In genomic region chr14:33916663-33917565, GRCh38 we compare ENCODE assay signal across 11 cellular contexts. TPM values are rescaled to one million over a fixed set of nuclear protein-coding genes. Genes with fewer than 3 reads are reported as not detected.
A peak's percentile ranks its signal among the peaks of the same experiment; 100 is the strongest.
DNase-seq lines count a peak whose midpoint lies in the region; ATAC-seq, FAIRE-seq and TF ChIP-seq lines count a peak whose summit lies in the region.
"Had no signal": no experiment of that assay in that cellular context is flagged by ENCODE, and none has a peak within 500 bp of the region (broad histone marks: within the 10 kb centered on the region; RNA-seq: fewer than 3 reads in every experiment).

No MANE protein-coding gene starts in this region.

- H3K4me2 ChIP-seq in astrocyte (ENCODE audit: low read length) = peak overlapping the region; percentile 54
- no peak overlapping the region for H3K4me2 ChIP-seq in OCI-LY7 (ENCODE audit: low read length)

- no peaks in the 10 kb centered on the region for H3K27me3 Mint-ChIP-seq in astrocyte (ENCODE audit: low read depth, unreplicated experiment)
- no peaks in the 10 kb centered on the region for H3K27me3 Mint-ChIP-seq in activated naive CD8-positive, alpha-beta T cell treated with anti-CD3 and anti-CD28 coated beads for 36 hours

- H3K27me3 ChIP-seq in astrocyte (ENCODE audit: insufficient read depth, low read length) (peaks cover 6% of the 10 kb centered on the region), left ventricle myocardium inferior (ENCODE audit: low read depth) (no peaks in the 10 kb centered on the region), spleen (replicated peaks in 1 of 7) (no peaks in the 10 kb centered on the region)

- H3K27ac ChIP-seq in astrocyte (ENCODE audit: low read depth, low read length) = peak overlapping the region; percentile 17
- H3K27ac ChIP-seq in left ventricle myocardium inferior (replicated peaks) = peak overlapping the region; percentile 57
- peak overlapping the region in 7 of 8 donors; percentile 1 to 71 (median 52) for H3K27ac ChIP-seq in spleen
- no peak overlapping the region for H3K27ac ChIP-seq in OCI-LY7 (ENCODE audit: low read depth, low read length, poor library complexity, severe bottlenecking)

- no peak overlapping the region for H3K4me3 Mint-ChIP-seq in astrocyte (ENCODE audit: unreplicated experiment)
- no peak overlapping the region for H3K4me3 Mint-ChIP-seq in activated naive CD8-positive, alpha-beta T cell treated with anti-CD3 and anti-CD28 coated beads for 36 hours

- no peak for TF ChIP-seq CTCF in astrocyte (IDR thresholded peaks at IDR 0.05; ENCODE audit: insufficient read depth, low read depth, low read length)
- TF ChIP-seq CTCF in left ventricle myocardium inferior (IDR thresholded peaks at IDR 0.05; ENCODE audit: borderline replicate concordance) = no peak
- TF ChIP-seq CTCF in spleen (IDR thresholded peaks at IDR 0.05 in 8 of 11, conservative IDR thresholded peaks at IDR 0.05 in 3 of 11) = no peak
- TF ChIP-seq CTCF in OCI-LY7 (conservative IDR thresholded peaks at IDR 0.05; ENCODE audit: low read length) = no peak

- H3K27ac Mint-ChIP-seq in astrocyte (ENCODE audit: unreplicated experiment) = peak overlapping the region; percentile 13
- H3K27ac Mint-ChIP-seq in activated naive CD8-positive, alpha-beta T cell treated with anti-CD3 and anti-CD28 coated beads for 36 hours = no peak overlapping the region

- no peak for TF ChIP-seq POLR2A in spleen (IDR thresholded peaks at IDR 0.05)

- H2AFZ ChIP-seq in astrocyte (ENCODE audit: low read depth, low read length) = no peak overlapping the region
- no peak overlapping the region for H2AFZ ChIP-seq in OCI-LY7 (ENCODE audit: low read length)

- H3K4me1 ChIP-seq in astrocyte (ENCODE audit: insufficient read depth, low read length) = peaks cover 16% of the 10 kb centered on the region
- H3K4me1 ChIP-seq in left ventricle myocardium inferior = peaks cover 27% of the 10 kb centered on the region
- peaks cover 5 to 18% (median 8%) of the 10 kb centered on the region in 6 donors for H3K4me1 ChIP-seq in spleen
- H3K4me1 ChIP-seq in OCI-LY7 (ENCODE audit: insufficient read depth, low read length, poor library complexity, severe bottlenecking) = no peaks in the 10 kb centered on the region

- H3K36me3 ChIP-seq in astrocyte (ENCODE audit: insufficient read depth, low read length) (no peaks in the 10 kb centered on the region), left ventricle myocardium inferior (no peaks in the 10 kb centered on the region), spleen (no peaks in the 10 kb centered on the region), OCI-LY7 (ENCODE audit: insufficient read depth, low read length) (no peaks in the 10 kb centered on the region)

- H3K9me3 ChIP-seq in astrocyte (ENCODE audit: insufficient read depth, low read depth, low read length) = no peaks in the 10 kb centered on the region
- H3K9me3 ChIP-seq in left ventricle myocardium inferior (replicated peaks) = no peaks in the 10 kb centered on the region
- no peaks in the 10 kb centered on the region for H3K9me3 ChIP-seq in spleen
- no peaks in the 10 kb centered on the region for H3K9me3 ChIP-seq in OCI-LY7 (ENCODE audit: low read length)

- no peak for ATAC-seq in HG03378 (IDR thresholded peaks at IDR 0.05; ENCODE audit: unreplicated experiment)

- POLR2A ChIA-PET in OCI-LY7 (lab: Charles Lee) = interaction anchor here (1.4 kb wide), 1 partner anchor 11 kb away, joined by 4 read pairs; no protein-coding TSS in a partner anchor

- no peak overlapping the region for H3K9ac ChIP-seq in astrocyte (ENCODE audit: low read length)

- FAIRE-seq in astrocyte (lab: Jason Lieb, UNC) = no peak

- H3K9me2 ChIP-seq in OCI-LY7 (ENCODE audit: insufficient read depth, low read length) = no peaks in the 10 kb centered on the region

- no peaks in the 10 kb centered on the region for H4K20me1 ChIP-seq in astrocyte (ENCODE audit: insufficient read depth, low read length)
- H4K20me1 ChIP-seq in OCI-LY7 (ENCODE audit: insufficient read depth, low read length) = no peaks in the 10 kb centered on the region

- peak; percentile 26 for DNase-seq in HT-29 (ENCODE audit: low spot score)
- peak; percentile 65 for DNase-seq in astrocyte (ENCODE audit: low read depth)
- DNase-seq in left ventricle myocardium inferior = no peak
- DNase-seq in spleen = no peak
- DNase-seq in OCI-LY7 (ENCODE audit: low spot score) = no peak
- DNase-seq in GM03348 (ENCODE audit: low spot score) = no peak
- no peak for DNase-seq in activated naive CD8-positive, alpha-beta T cell treated with anti-CD3 and anti-CD28 coated beads for 36 hours
- DNase-seq: islet precursor cell, MV-4-11, SIG-M5 had no signal

- H3K4me3 ChIP-seq in astrocyte (ENCODE audit: insufficient read depth, low read depth, low read length) (no peak overlapping the region), left ventricle myocardium inferior (no peak overlapping the region), spleen (no peak overlapping the region), OCI-LY7 (ENCODE audit: low read depth, low read length, poor library complexity, severe bottlenecking) (no peak overlapping the region)

- no peaks in the 10 kb centered on the region for H3K9me3 Mint-ChIP-seq in astrocyte (ENCODE audit: unreplicated experiment)
- H3K9me3 Mint-ChIP-seq in activated naive CD8-positive, alpha-beta T cell treated with anti-CD3 and anti-CD28 coated beads for 36 hours = no peaks in the 10 kb centered on the region

- CTCF ChIA-PET in OCI-LY7 (lab: Charles Lee; ENCODE audit: unreplicated experiment) = no interaction called here

- H3K4me1 Mint-ChIP-seq in astrocyte (ENCODE audit: low read depth, unreplicated experiment) = peaks cover 30% of the 10 kb centered on the region
- H3K4me1 Mint-ChIP-seq in activated naive CD8-positive, alpha-beta T cell treated with anti-CD3 and anti-CD28 coated beads for 36 hours = no peaks in the 10 kb centered on the region

- no peaks in the 10 kb centered on the region for H3K79me2 ChIP-seq in astrocyte (ENCODE audit: insufficient read depth, low read length)
- H3K79me2 ChIP-seq in OCI-LY7 (ENCODE audit: insufficient read depth, low read depth, low read length) = no peaks in the 10 kb centered on the region

- BruUV-seq in OCI-LY7 (replicated peaks; lab: Mats Ljungman, UMichigan) = no TSS peak

- peaks cover 2% of the 10 kb centered on the region for H3K36me3 Mint-ChIP-seq in astrocyte (ENCODE audit: low read depth, unreplicated experiment)
- H3K36me3 Mint-ChIP-seq in activated naive CD8-positive, alpha-beta T cell treated with anti-CD3 and anti-CD28 coated beads for 36 hours = no peaks in the 10 kb centered on the region

- intact Hi-C loops in left ventricle myocardium inferior (cut with micrococcal nuclease) = no loop called here
- intact Hi-C loops in spleen (cut with DNase I; ENCODE audit: low total_unique reads) = no loop called here
- intact Hi-C loops in OCI-LY7 (cut with micrococcal nuclease; ENCODE audit: unreplicated experiment) = no loop called here

- WGBS in spleen, 5 donors = 19 to 37% (median 23%) methylated on average over 5 of the region's 5 CpGs

RNA-seq across cellular contexts. Expression of gene EGLN3, which starts 34.0 kb away (rescaled TPM):
- total RNA-seq in HT-29 (2014; rRNA removed; shearing (Covaris generic)) = 5.0 and 6.8 TPM in 2 replicates
- total RNA-seq in astrocyte = 13.3 and 24.5 TPM in 2 replicates
- total RNA-seq in left ventricle myocardium inferior = 153 TPM
- 10 to 100 TPM in 2 of 7 donors, 1 to 10 TPM in 5; 4.2 to 21.5 (median 8.8) TPM for total RNA-seq in spleen
- polyA plus RNA-seq in spleen = 1 to 10 TPM; 4.0 to 9.0 (median 4.8) TPM
- total RNA-seq in OCI-LY7 (2014; rRNA removed; shearing (Covaris generic)) = not detected in 2 replicates
- total RNA-seq in OCI-LY7 (2022) = not detected in 2 replicates
- 1 to 10 TPM; 1.4 to 1.7 TPM for total RNA-seq in activated naive CD8-positive, alpha-beta T cell treated with anti-CD3 and anti-CD28 coated beads for 36 hours

Comparison
In these comparisons a context has a peak if more than half of its experiments do, and no peak if none do; other contexts are left out.
1. DNase-seq: peak in HT-29 (single experiment) and astrocyte (single experiment); none in left ventricle myocardium inferior (single experiment), spleen (single experiment), OCI-LY7 (single experiment), GM03348 (single experiment) and activated naive CD8-positive, alpha-beta T cell treated with anti-CD3 and anti-CD28 coated beads for 36 hours (single experiment).